Comparison of ENCODE assay signal across 11 cellular contexts in genomic region chr9:121269888-121270254, GRCh38. TPM values are rescaled to one million over a fixed set of nuclear protein-coding genes. Genes with fewer than 3 reads are reported as not detected.
A peak's percentile ranks its signal among the peaks of the same experiment; 100 is the strongest.
DNase-seq lines count a peak whose midpoint lies in the region; ATAC-seq and TF ChIP-seq lines count a peak whose summit lies in the region.
"Had no signal": no experiment of that assay in that cellular context is flagged by ENCODE, and none has a peak within 500 bp of the region (broad histone marks: within the 10 kb centered on the region; RNA-seq: fewer than 3 reads in every experiment).

No MANE protein-coding gene starts in this region.

- POLR2A ChIA-PET in OCI-LY7 (lab: Charles Lee): no interaction called here

- no TSS peak for BruUV-seq in OCI-LY7 (replicated peaks; lab: Mats Ljungman, UMichigan)

- 46 to 55% methylated on average over 2 of the region's 2 CpGs for WGBS in lower leg skin, 2 donors
- 66% methylated on average over 2 of the region's 2 CpGs for WGBS in suprapubic skin

- no peaks in the 10 kb centered on the region for H3K27me3 ChIP-seq in Loucy (ENCODE audit: insufficient read depth, low read length, poor library complexity, severe bottlenecking)
- no peaks in the 10 kb centered on the region for H3K27me3 ChIP-seq in suprapubic skin

- DNase-seq in chondrocyte (ENCODE audit: low spot score): no peak
- DNase-seq in lower leg skin (ENCODE audit: low spot score in 2 of 2): no peak
- DNase-seq in suprapubic skin (ENCODE audit: low spot score in 2 of 2): no peak
- no peak for DNase-seq in putamen (ENCODE audit: low spot score)
- no peak for DNase-seq in SHP77 (lab: John Stamatoyannopoulos, UW)
- no peak for DNase-seq in OCI-LY7 (ENCODE audit: low spot score)
- DNase-seq: activated CD4-positive, alpha-beta T cell treated with anti-CD3 and anti-CD28 coated beads for 4 hours; cortex of kidney; stimulated activated naive CD4-positive, alpha-beta T cell had no signal

- H3K4me2 ChIP-seq in Loucy (ENCODE audit: low read depth, low read length, poor library complexity, severe bottlenecking) (peak overlapping the region; percentile 96), OCI-LY7 (ENCODE audit: low read length) (no peak overlapping the region)

- no peaks in the 10 kb centered on the region for H3K36me3 ChIP-seq in Loucy (ENCODE audit: insufficient read depth, low read length)
- no peaks in the 10 kb centered on the region for H3K36me3 ChIP-seq in suprapubic skin
- no peaks in the 10 kb centered on the region for H3K36me3 ChIP-seq in OCI-LY7 (ENCODE audit: insufficient read depth, low read length)

- TF ChIP-seq EP300 in suprapubic skin (IDR thresholded peaks at IDR 0.05): no peak

- peak overlapping the region; percentile 91 for H3K27ac ChIP-seq in suprapubic skin
- no peak overlapping the region for H3K27ac ChIP-seq in OCI-LY7 (ENCODE audit: low read depth, low read length, poor library complexity, severe bottlenecking)

- no peak for ATAC-seq in GM21515 (IDR thresholded peaks at IDR 0.05; ENCODE audit: unreplicated experiment)

- H3K9ac ChIP-seq in Loucy (ENCODE audit: low read depth, low read length, poor library complexity, severe bottlenecking): peak overlapping the region; percentile 80

- peaks cover 69% of the 10 kb centered on the region for H3K4me1 Mint-ChIP-seq in chondrocyte (ENCODE audit: low read depth)

- H3K4me1 ChIP-seq in Loucy (ENCODE audit: insufficient read depth, low read length, poor library complexity, severe bottlenecking) (peaks cover 66% of the 10 kb centered on the region), suprapubic skin (peaks cover 77% of the 10 kb centered on the region), OCI-LY7 (ENCODE audit: insufficient read depth, low read length, poor library complexity, severe bottlenecking) (peaks cover 4% of the 10 kb centered on the region)

- no peaks in the 10 kb centered on the region for H3K9me3 Mint-ChIP-seq in chondrocyte (ENCODE audit: low read depth)

- H3K79me2 ChIP-seq in Loucy (ENCODE audit: insufficient read depth, low read length): peaks cover 12% of the 10 kb centered on the region
- H3K79me2 ChIP-seq in OCI-LY7 (ENCODE audit: insufficient read depth, low read depth, low read length): no peaks in the 10 kb centered on the region

- intact Hi-C loops in lower leg skin (cut with DNase I; ENCODE audit: low total_unique reads): no loop called here
- intact Hi-C loops in OCI-LY7 (cut with micrococcal nuclease; ENCODE audit: unreplicated experiment): no loop called here

- H3K36me3 Mint-ChIP-seq in chondrocyte (ENCODE audit: low read depth): peaks cover 3% of the 10 kb centered on the region

- TF ChIP-seq POLR2A in lower leg skin (IDR thresholded peaks at IDR 0.05) (no peak), suprapubic skin (IDR thresholded peaks at IDR 0.05) (no peak)

- CTCF ChIA-PET in OCI-LY7 (lab: Charles Lee; ENCODE audit: unreplicated experiment): no interaction called here

- H3K9me2 ChIP-seq in Loucy (replicated peaks; ENCODE audit: low read depth, low read length) (no peaks in the 10 kb centered on the region), OCI-LY7 (ENCODE audit: insufficient read depth, low read length) (no peaks in the 10 kb centered on the region)

- no peaks in the 10 kb centered on the region for H4K20me1 ChIP-seq in Loucy (ENCODE audit: insufficient read depth, low read length, poor library complexity, severe bottlenecking)
- H4K20me1 ChIP-seq in OCI-LY7 (ENCODE audit: insufficient read depth, low read length): no peaks in the 10 kb centered on the region

- peak overlapping the region; percentile 95 for H3K27ac Mint-ChIP-seq in chondrocyte (ENCODE audit: unreplicated experiment)

- no peaks in the 10 kb centered on the region for H3K27me3 Mint-ChIP-seq in chondrocyte (ENCODE audit: low read depth)

- H2AFZ ChIP-seq in Loucy (ENCODE audit: low read length) (no peak overlapping the region), OCI-LY7 (ENCODE audit: low read length) (no peak overlapping the region)

- H3K4me3 ChIP-seq in Loucy (ENCODE audit: low read length, poor library complexity, severe bottlenecking): peak overlapping the region; percentile 83
- H3K4me3 ChIP-seq in lower leg skin (ENCODE audit: low read depth, poor library complexity, severe bottlenecking): peak overlapping the region; percentile 66
- H3K4me3 ChIP-seq in suprapubic skin: peak overlapping the region; percentile 90
- no peak overlapping the region for H3K4me3 ChIP-seq in OCI-LY7 (ENCODE audit: low read depth, low read length, poor library complexity, severe bottlenecking)

- TF ChIP-seq CTCF in Loucy (conservative IDR thresholded peaks at IDR 0.05; ENCODE audit: low read length) (no peak), chondrocyte (IDR thresholded peaks at IDR 0.05) (no peak), lower leg skin (IDR thresholded peaks at IDR 0.05) (no peak), suprapubic skin (IDR thresholded peaks at IDR 0.05) (no peak), OCI-LY7 (conservative IDR thresholded peaks at IDR 0.05; ENCODE audit: low read length) (no peak)

- H3K4me3 Mint-ChIP-seq in chondrocyte (ENCODE audit: unreplicated experiment): peak overlapping the region; percentile 81

- H3K9me3 ChIP-seq in Loucy (ENCODE audit: insufficient read depth, low read depth, low read length): no peaks in the 10 kb centered on the region
- no peaks in the 10 kb centered on the region for H3K9me3 ChIP-seq in suprapubic skin
- H3K9me3 ChIP-seq in OCI-LY7 (ENCODE audit: low read length): no peaks in the 10 kb centered on the region

- H3F3A ChIP-seq in Loucy (ENCODE audit: low read depth): peaks cover 3% of the 10 kb centered on the region; the same call in 1 of the 2 replicates

RNA-seq across cellular contexts. Expression of gene GSN, which starts 1.9 kb away (rescaled TPM):
- total RNA-seq in chondrocyte (260 to 291 TPM (median 290 TPM) in 3 replicates), lower leg skin (1,000 to 10,000 TPM in 2 of 4 donors, 100 to 1,000 TPM in 2; 835 to 2,031 (median 1,042) TPM), suprapubic skin (100 to 1,000 TPM; 681 to 944 (median 771) TPM), OCI-LY7 (2022) (13.4 and 15.3 TPM in 2 replicates)
- 10.9 and 16.3 TPM in 2 replicates for total RNA-seq in OCI-LY7 (2014; rRNA removed; shearing (Covaris generic))

Comparison
In these comparisons a context has a peak if more than half of its experiments do, and no peak if none do; other contexts are left out.
1. RNA of gene GSN, which starts 1.9 kb away (total RNA-seq): 835 to 2,031 TPM in lower leg skin, 681 to 944 TPM in suprapubic skin and 260 to 291 TPM in chondrocyte; 10.9 to 16.3 TPM in OCI-LY7; every median in the first group is over 10 times any median in the second.